15 cellular contexts compared by ENCODE assay signal in genomic region chr11:65526744-65527143, GRCh38. TPM values are rescaled to one million over a fixed set of nuclear protein-coding genes. Genes with fewer than 3 reads are reported as not detected.
A peak's percentile ranks its signal among the peaks of the same experiment; 100 is the strongest.
DNase-seq lines count a peak whose midpoint lies in the region; ATAC-seq, FAIRE-seq and TF ChIP-seq lines count a peak whose summit lies in the region.
"Had no signal": no experiment of that assay in that cellular context is flagged by ENCODE, and none has a peak within 500 bp of the region (broad histone marks: within the 10 kb centered on the region; RNA-seq: fewer than 3 reads in every experiment).

No MANE protein-coding gene starts in this region.

- no peaks in the 10 kb centered on the region for H3K27me3 ChIP-seq in upper lobe of left lung
- H3K27me3 ChIP-seq: body of pancreas had no signal

- no peaks in the 10 kb centered on the region for H3K27me3 Mint-ChIP-seq in T-helper 2 cell treated with Interferon-gamma antibody and Interleukin-4, amounts not matched to agents 5 μg/mL and 100 μg/mL, for 36 hours (ENCODE audit: low read depth)
- peaks cover 2% of the 10 kb centered on the region for H3K27me3 Mint-ChIP-seq in HFFc6 (ENCODE audit: insufficient read depth)
- no peaks in the 10 kb centered on the region for H3K27me3 Mint-ChIP-seq in chondrocyte (ENCODE audit: low read depth)
- no peaks in the 10 kb centered on the region for H3K27me3 Mint-ChIP-seq in osteocyte (ENCODE audit: unreplicated experiment)

- H3K9me3 Mint-ChIP-seq in T-helper 2 cell treated with Interferon-gamma antibody and Interleukin-4, amounts not matched to agents 5 μg/mL and 100 μg/mL, for 36 hours, result no peaks in the 10 kb centered on the region
- H3K9me3 Mint-ChIP-seq in HFFc6 (peaks cover 4% of the 10 kb centered on the region; the same call in 1 of the 2 replicates), chondrocyte (ENCODE audit: low read depth) (no peaks in the 10 kb centered on the region), osteocyte (ENCODE audit: unreplicated experiment) (no peaks in the 10 kb centered on the region)

- H3K36me3 Mint-ChIP-seq in T-helper 2 cell treated with Interferon-gamma antibody and Interleukin-4, amounts not matched to agents 5 μg/mL and 100 μg/mL, for 36 hours (ENCODE audit: low read depth), result peaks cover 29% of the 10 kb centered on the region
- peaks cover 26% of the 10 kb centered on the region for H3K36me3 Mint-ChIP-seq in HFFc6 (ENCODE audit: low read depth)
- peaks cover 23% of the 10 kb centered on the region for H3K36me3 Mint-ChIP-seq in chondrocyte (ENCODE audit: low read depth)
- peaks cover 22% of the 10 kb centered on the region for H3K36me3 Mint-ChIP-seq in osteocyte (ENCODE audit: unreplicated experiment)

- TF ChIP-seq CTCF in HFFc6 (IDR thresholded peaks at IDR 0.05) (no peak), chondrocyte (IDR thresholded peaks at IDR 0.05) (no peak), osteocyte (IDR thresholded peaks at IDR 0.05) (no peak), upper lobe of left lung (IDR thresholded peaks at IDR 0.05) (no peak)

- H3K4me1 Mint-ChIP-seq in T-helper 2 cell treated with Interferon-gamma antibody and Interleukin-4, amounts not matched to agents 5 μg/mL and 100 μg/mL, for 36 hours (ENCODE audit: low read depth), result peaks cover 40% of the 10 kb centered on the region
- H3K4me1 Mint-ChIP-seq in HFFc6 (ENCODE audit: low read depth) (peaks cover 8% of the 10 kb centered on the region), chondrocyte (ENCODE audit: low read depth) (peaks cover 42% of the 10 kb centered on the region), osteocyte (ENCODE audit: unreplicated experiment) (peaks cover 16% of the 10 kb centered on the region)

- H3K27ac ChIP-seq in upper lobe of left lung, result no peak overlapping the region
- H3K27ac ChIP-seq: body of pancreas had no signal

- no peak for ATAC-seq in upper lobe of left lung (ENCODE audit: low FRiP score in 2 of 2)
- ATAC-seq: body of pancreas had no signal

- H3K4me1 ChIP-seq in upper lobe of left lung, result peaks cover 21 to 37% (median 29%) of the 10 kb centered on the region in 4 donors

- no peak for DNase-seq in T-helper 2 cell treated with Interferon-gamma antibody and Interleukin-4, amounts not matched to agents 5 μg/mL and 100 μg/mL, for 36 hours (ENCODE audit: low spot score)
- DNase-seq in T-helper 2 cell (no peak), HFFc6 (no peak), chondrocyte (ENCODE audit: low spot score) (no peak), osteocyte (ENCODE audit: extremely low spot score, unreplicated experiment) (no peak), H54 (ENCODE audit: insufficient read length, low spot score) (no peak), DMS153 (lab: John Stamatoyannopoulos, UW) (no peak), upper lobe of left lung (no peak)
- DNase-seq: body of pancreas, hypothalamus, KG1, mammary epithelial cell, NCI-H2107 had no signal

- H3K9me3 ChIP-seq in upper lobe of left lung, result no peaks in the 10 kb centered on the region
- H3K9me3 ChIP-seq: body of pancreas had no signal

- no peak for FAIRE-seq in H54 (lab: Jason Lieb, UNC)
- FAIRE-seq: A204.1, endometrium had no signal

- H3K36me3 ChIP-seq in upper lobe of left lung, result peaks cover 9 to 53% (median 28%) of the 10 kb centered on the region in 4 donors

- H3K4me3 ChIP-seq in upper lobe of left lung, result no peak overlapping the region
- H3K4me3 ChIP-seq: body of pancreas had no signal

- WGBS in upper lobe of left lung, 2 donors, result 97 to 100% methylated on average over 2 to 8 of the region's 8 CpGs

- peak overlapping the region; percentile 69 for H3K4me3 Mint-ChIP-seq in T-helper 2 cell treated with Interferon-gamma antibody and Interleukin-4, amounts not matched to agents 5 μg/mL and 100 μg/mL, for 36 hours
- H3K4me3 Mint-ChIP-seq in HFFc6 (peak overlapping the region; percentile 96), chondrocyte (ENCODE audit: unreplicated experiment) (peak overlapping the region; percentile 90), osteocyte (ENCODE audit: unreplicated experiment) (peak overlapping the region; percentile 80)

- no peak for TF ChIP-seq EP300 in upper lobe of left lung (IDR thresholded peaks at IDR 0.05)

- TF ChIP-seq POLR2A in H54 (IDR thresholded peaks at IDR 0.05; ENCODE audit: low read depth, low read length) (no peak), upper lobe of left lung (IDR thresholded peaks at IDR 0.05) (no peak)

- H3K27ac Mint-ChIP-seq in T-helper 2 cell treated with Interferon-gamma antibody and Interleukin-4, amounts not matched to agents 5 μg/mL and 100 μg/mL, for 36 hours, result no peak overlapping the region
- H3K27ac Mint-ChIP-seq in HFFc6, result no peak overlapping the region; the same call in 1 of the 2 replicates
- no peak overlapping the region for H3K27ac Mint-ChIP-seq in chondrocyte (ENCODE audit: unreplicated experiment)
- no peak overlapping the region for H3K27ac Mint-ChIP-seq in osteocyte (ENCODE audit: unreplicated experiment)

RNA-seq across cellular contexts. Expression of gene SCYL1, which starts 1.9 kb away (rescaled TPM):
- 100 to 1,000 TPM; 120 to 137 (median 126) TPM for total RNA-seq in HFFc6 (2021; fragmentation: NEBNext Ultra II Directional; extraction: Animal tissue kit (Norgen Biotek cat#: 25700))
- total RNA-seq in chondrocyte, result 108 to 123 TPM (median 120 TPM) in 3 replicates
- 103 and 104 TPM in 2 replicates for total RNA-seq in osteocyte
- 100 to 1,000 TPM in 1 of 6 donors, 10 to 100 TPM in 5; 64.0 to 120 (median 88.8) TPM for total RNA-seq in upper lobe of left lung

RNA-seq across cellular contexts. Expression of gene MALAT1, which starts 27.9 kb away (rescaled TPM):
- total RNA-seq in HFFc6 (2021; fragmentation: NEBNext Ultra II Directional; extraction: Animal tissue kit (Norgen Biotek cat#: 25700)), result 1,000 to 10,000 TPM; 3,136 to 4,087 (median 3,570) TPM
- total RNA-seq in chondrocyte, result 11,810 to 14,376 TPM (median 12,130 TPM) in 3 replicates
- 11,843 and 16,538 TPM in 2 replicates for total RNA-seq in osteocyte
- total RNA-seq in upper lobe of left lung, result over 10,000 TPM in 5 of 6 donors, 1,000 to 10,000 TPM in 1; 9,697 to 52,390 (median 19,698) TPM

RNA-seq across cellular contexts. Expression of gene LTBP3, which starts 31.4 kb away (rescaled TPM):
- 10 to 100 TPM; 64.0 to 78.1 (median 66.0) TPM for total RNA-seq in HFFc6 (2021; fragmentation: NEBNext Ultra II Directional; extraction: Animal tissue kit (Norgen Biotek cat#: 25700))
- total RNA-seq in chondrocyte, result 264 to 272 TPM (median 271 TPM) in 3 replicates
- total RNA-seq in osteocyte, result 219 and 256 TPM in 2 replicates
- 100 to 1,000 TPM in 5 of 6 donors, 10 to 100 TPM in 1; 99.9 to 479 (median 131) TPM for total RNA-seq in upper lobe of left lung

RNA-seq across cellular contexts. Expression of gene ZNRD2, which starts 43.5 kb away (rescaled TPM):
- 10 to 100 TPM; 57.7 to 72.0 (median 64.3) TPM for total RNA-seq in HFFc6 (2021; fragmentation: NEBNext Ultra II Directional; extraction: Animal tissue kit (Norgen Biotek cat#: 25700))
- 26.4 to 32.1 TPM (median 28.1 TPM) in 3 replicates for total RNA-seq in chondrocyte
- total RNA-seq in osteocyte, result 31.3 and 32.7 TPM in 2 replicates
- 10 to 100 TPM; 22.6 to 60.7 (median 39.7) TPM for total RNA-seq in upper lobe of left lung

RNA-seq across cellular contexts. Expression of gene FAM89B, which starts 45.6 kb away (rescaled TPM):
- 10 to 100 TPM; 40.9 to 52.8 (median 43.7) TPM for total RNA-seq in HFFc6 (2021; fragmentation: NEBNext Ultra II Directional; extraction: Animal tissue kit (Norgen Biotek cat#: 25700))
- total RNA-seq in chondrocyte (84.8 to 91.9 TPM (median 86.8 TPM) in 3 replicates), osteocyte (84.2 and 92.1 TPM in 2 replicates), upper lobe of left lung (10 to 100 TPM; 27.9 to 65.8 (median 45.3) TPM)
